In genomic region chr2:160493227-160494028, GRCh38 we compare ENCODE assay signal across 1 cellular context.
TF ChIP-seq lines count a peak whose summit lies in the region.

Gene RBMS1 (minus strand): TSS chr2:160493807. CDS start chr2:160493363, 444 bp downstream.

TF ChIP-seq in HepG2, 621 proteins besides CTCF, POLR2A, EP300 and RAD21 (continued from another document and continues in another):
- TF ChIP-seq ZUFSP (CRISPR knock-in tag; IDR thresholded peaks at IDR 0.05; ENCODE audit: borderline replicate concordance) (no peak), SMYD3 (CRISPR knock-in tag; IDR thresholded peaks at IDR 0.05) (no peak), ZNF547 (CRISPR knock-in tag; IDR thresholded peaks at IDR 0.05) (no peak), POGK (CRISPR knock-in tag; conservative IDR thresholded peaks at IDR 0.05) (no peak), ERF (CRISPR knock-in tag; IDR thresholded peaks at IDR 0.05) (no peak), ZNF777 (CRISPR knock-in tag; IDR thresholded peaks at IDR 0.05) (no peak), ZNF484 (CRISPR knock-in tag; IDR thresholded peaks at IDR 0.05; ENCODE audit: borderline replicate concordance, low read depth) (no peak), DNMT3B (CRISPR knock-in tag; conservative IDR thresholded peaks at IDR 0.05) (no peak), NRL (CRISPR knock-in tag; IDR thresholded peaks at IDR 0.05; ENCODE audit: borderline replicate concordance) (peak; percentile 43; the same call in 1 of the 2 replicates), HNRNPK (IDR thresholded peaks at IDR 0.05; ENCODE audit: low read depth, low read length, poor library complexity, severe bottlenecking) (peak; percentile 69), AGO2 (optimal IDR thresholded peaks at IDR 0.05; ENCODE audit: low read depth, low read length) (peak; percentile 90), ZNF850 (CRISPR knock-in tag; conservative IDR thresholded peaks at IDR 0.05) (0 out of 2 replicates have a peak, but pooled peaks have one; percentile 89), SIN3A (IDR thresholded peaks at IDR 0.05; ENCODE audit: borderline replicate concordance, low read depth, low read length) (peak; percentile 50; the same call in 1 of the 2 replicates), ZNF609 (CRISPR knock-in tag; IDR thresholded peaks at IDR 0.05; ENCODE audit: borderline replicate concordance) (peak; percentile 30; the same call in 1 of the 2 replicates), MATR3 (CRISPR knock-in tag; IDR thresholded peaks at IDR 0.05) (no peak), IRX3 (CRISPR knock-in tag; IDR thresholded peaks at IDR 0.05; ENCODE audit: borderline replicate concordance, low read depth) (no peak), ZNF383 (CRISPR knock-in tag; IDR thresholded peaks at IDR 0.05; ENCODE audit: borderline replicate concordance) (no peak), CEBPZ (IDR thresholded peaks at IDR 0.05; ENCODE audit: low read length) (no peak), NR3C1 (CRISPR knock-in tag; IDR thresholded peaks at IDR 0.05) (0 out of 2 replicates have a peak, but pooled peaks have one; percentile 68), ZNF790 (CRISPR knock-in tag; IDR thresholded peaks at IDR 0.05; ENCODE audit: borderline replicate concordance) (no peak; the same call in 1 of the 2 replicates), ZNF30 (CRISPR knock-in tag; IDR thresholded peaks at IDR 0.05) (peak; percentile 45; the same call in 1 of the 2 replicates), TGIF2 (CRISPR knock-in tag; IDR thresholded peaks at IDR 0.05) (no peak), ZNF607 (CRISPR knock-in tag; IDR thresholded peaks at IDR 0.05; ENCODE audit: borderline replicate concordance) (no peak), ASH2L (IDR thresholded peaks at IDR 0.05; ENCODE audit: insufficient read length, low read depth, low read length) (peak; percentile 37), ISX (CRISPR knock-in tag; conservative IDR thresholded peaks at IDR 0.05) (no peak), FLYWCH1 (CRISPR knock-in tag; IDR thresholded peaks at IDR 0.05) (no peak), ZNF510 (CRISPR knock-in tag; IDR thresholded peaks at IDR 0.05; ENCODE audit: low read depth) (no peak), ZNF354B (CRISPR knock-in tag; IDR thresholded peaks at IDR 0.05) (no peak), CBX5 (CRISPR knock-in tag; IDR thresholded peaks at IDR 0.05; ENCODE audit: borderline replicate concordance) (0 out of 2 replicates have a peak, but pooled peaks have one; percentile 44), BORCS8-MEF2B (CRISPR knock-in tag; IDR thresholded peaks at IDR 0.05) (no peak), ZBTB7B (CRISPR knock-in tag; IDR thresholded peaks at IDR 0.05) (peak; percentile 23; the same call in 1 of the 2 replicates), POLR2G (IDR thresholded peaks at IDR 0.05; ENCODE audit: low read depth, low read length) (peak; percentile 58; the same call in 1 of the 2 replicates), ZNF350 (CRISPR knock-in tag; IDR thresholded peaks at IDR 0.05; ENCODE audit: borderline replicate concordance, low read depth) (no peak; the same call in 1 of the 2 replicates), ZBTB25 (CRISPR knock-in tag; IDR thresholded peaks at IDR 0.05) (no peak), ZNF740 (CRISPR knock-in tag; IDR thresholded peaks at IDR 0.05) (no peak), BRD4 (CRISPR knock-in tag; IDR thresholded peaks at IDR 0.05) (no peak), HMGXB3 (CRISPR knock-in tag; IDR thresholded peaks at IDR 0.05; ENCODE audit: borderline replicate concordance) (no peak), ZBTB7A (CRISPR knock-in tag; IDR thresholded peaks at IDR 0.05) (peak; percentile 85), ZBTB39 (CRISPR knock-in tag; IDR thresholded peaks at IDR 0.05) (no peak; the same call in none of the 2 replicates), IKZF1 (IDR thresholded peaks at IDR 0.05) (no peak)
